ENCODE assay signal across 1 cellular context in the genomic region with DNA sequence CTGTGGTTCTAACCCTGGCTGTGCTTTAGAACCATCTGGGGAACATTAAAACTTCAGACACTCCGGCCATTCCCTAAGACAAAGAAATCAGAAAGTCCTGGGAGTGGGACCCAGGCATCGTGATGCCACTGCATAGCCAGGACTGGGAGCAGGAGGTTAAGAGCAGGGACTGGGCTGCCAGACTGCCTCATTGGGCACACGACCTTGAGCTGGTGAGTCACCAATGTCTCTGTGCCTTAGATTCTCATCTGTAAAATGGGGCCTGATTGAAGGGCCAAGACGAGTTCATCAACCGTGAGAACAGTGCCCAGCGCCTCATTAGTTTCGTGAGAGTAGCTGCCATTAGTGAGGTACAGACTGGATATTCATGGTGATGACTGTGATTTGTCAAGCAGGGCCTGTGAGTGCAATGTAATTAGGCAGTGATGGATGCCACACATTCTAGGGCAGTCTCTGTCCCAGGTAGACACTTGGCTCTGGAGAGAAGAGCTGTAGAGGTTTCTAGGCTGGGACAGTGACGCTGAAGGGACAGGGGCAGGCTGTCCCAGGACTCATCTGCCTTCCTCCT.
TF ChIP-seq lines count a peak whose summit lies in the region.

No MANE protein-coding gene starts in this region.

TF ChIP-seq in HepG2, 621 proteins besides CTCF, POLR2A, EP300 and RAD21 (continued from another document):
- TF ChIP-seq, protein P1, sequence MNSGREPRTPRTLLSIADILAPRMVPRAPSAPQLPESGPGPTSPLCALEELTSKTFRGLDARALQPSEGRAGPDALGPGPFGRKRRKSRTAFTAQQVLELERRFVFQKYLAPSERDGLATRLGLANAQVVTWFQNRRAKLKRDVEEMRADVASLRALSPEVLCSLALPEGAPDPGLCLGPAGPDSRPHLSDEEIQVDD (CRISPR knock-in tag; IDR thresholded peaks at IDR 0.05; ENCODE audit: borderline replicate concordance) = no peak
- TF ChIP-seq ZZZ3 (CRISPR knock-in tag; IDR thresholded peaks at IDR 0.05; ENCODE audit: borderline replicate concordance) (no peak), ZC3H4 (CRISPR knock-in tag; IDR thresholded peaks at IDR 0.05; ENCODE audit: borderline replicate concordance) (no peak)
